ENCODE assay signal across 22 cellular contexts in genomic region chr12:4203772-4204376, GRCh38.
DNase-seq lines count a peak whose midpoint lies in the region; ATAC-seq and TF ChIP-seq lines count a peak whose summit lies in the region.
"Had no signal": no experiment of that assay in that cellular context is flagged by ENCODE, and none has a peak within 500 bp of the region (broad histone marks: within the 10 kb centered on the region; RNA-seq: fewer than 3 reads in every experiment).

No MANE protein-coding gene starts in this region.

- DNase-seq in activated CD8-positive, alpha-beta memory T cell treated with anti-CD3 and anti-CD28 coated beads for 24 hours: peak; percentile 41
- no peak for DNase-seq in activated CD8-positive, alpha-beta memory T cell treated with anti-CD3 and anti-CD28 coated beads, Interleukin-2, amount 50 U/mL, for 48 hours
- DNase-seq in OCI-M1 (lab: John Stamatoyannopoulos, UW) (peak; percentile 17), iPS DF 6.9 (ENCODE audit: low read depth, low spot score) (peak; percentile 74), type B pancreatic cell (ENCODE audit: extremely low spot score, unreplicated experiment) (peak; percentile 7), GDM1 (lab: John Stamatoyannopoulos, UW) (no peak)
- DNase-seq: 8988T; activated CD8-positive, alpha-beta T cell treated with anti-CD3 and anti-CD28 coated beads, Interleukin-2, amount 10 ng/mL, durations not matched to agents 7 days and 5 days; activated T-cell treated with anti-CD3 and anti-CD28 coated beads, Interleukin-2, amount 50 U/mL, for 72 hours; CD4-positive, CD25-positive, alpha-beta regulatory T cell; colonic mucosa; GM23248; KBM-7; left colon; stimulated activated CD4-positive, alpha-beta T cell treated with anti-CD3 and anti-CD28 coated beads, Interleukin-15, amount 100 ng/mL, for 24 hours; stimulated activated naive CD4-positive, alpha-beta T cell; T-helper 1 cell; tibial artery had no signal

- no peaks in the 10 kb centered on the region for H3K9me3 ChIP-seq in iPS DF 6.9 (ENCODE audit: control insufficient read depth, insufficient read depth, low read length)
- H3K9me3 ChIP-seq: colonic mucosa, tibial artery had no signal

- H3K27ac Mint-ChIP-seq in type B pancreatic cell: no peak overlapping the region
- no peak overlapping the region for H3K27ac Mint-ChIP-seq in activated T-helper 17 cell treated with anti-CD3 and anti-CD28 coated beads, Interleukin-2, amount 50 U/mL, for 72 hours
- H3K27ac Mint-ChIP-seq: activated CD8-positive, alpha-beta T cell treated with anti-CD3 and anti-CD28 coated beads, Interleukin-2, amount 10 ng/mL, durations not matched to agents 7 days and 5 days; activated naive CD8-positive, alpha-beta T cell; activated T-cell treated with anti-CD3 and anti-CD28 coated beads, Interleukin-2, amount 50 U/mL, for 72 hours; CD4-positive, CD25-positive, alpha-beta regulatory T cell had no signal

- no peaks in the 10 kb centered on the region for H3K27me3 ChIP-seq in iPS DF 6.9 (ENCODE audit: control insufficient read depth, insufficient read depth, low read length)
- H3K27me3 ChIP-seq: colonic mucosa had no signal

- no peak overlapping the region for H3K4me3 Mint-ChIP-seq in type B pancreatic cell
- no peak overlapping the region for H3K4me3 Mint-ChIP-seq in activated T-helper 17 cell treated with anti-CD3 and anti-CD28 coated beads, Interleukin-2, amount 50 U/mL, for 72 hours
- H3K4me3 Mint-ChIP-seq: activated CD8-positive, alpha-beta T cell treated with anti-CD3 and anti-CD28 coated beads, Interleukin-2, amount 10 ng/mL, durations not matched to agents 7 days and 5 days; activated naive CD8-positive, alpha-beta T cell; activated T-cell treated with anti-CD3 and anti-CD28 coated beads, Interleukin-2, amount 50 U/mL, for 72 hours; CD4-positive, CD25-positive, alpha-beta regulatory T cell had no signal

- WGBS in iPS DF 6.9 (ENCODE audit: insufficient coverage, insufficient read length): no CpG with 5 or more reads among the region's 3 CpGs

- no peak for TF ChIP-seq CTCF in type B pancreatic cell (conservative IDR thresholded peaks at IDR 0.05)

- H3K36me3 ChIP-seq in iPS DF 6.9 (ENCODE audit: control insufficient read depth, insufficient read depth, low read length): no peaks in the 10 kb centered on the region
- H3K36me3 ChIP-seq: colonic mucosa, tibial artery had no signal

- peaks cover 4% of the 10 kb centered on the region for H3K4me1 Mint-ChIP-seq in type B pancreatic cell (ENCODE audit: unreplicated experiment)
- no peaks in the 10 kb centered on the region for H3K4me1 Mint-ChIP-seq in activated T-helper 17 cell treated with anti-CD3 and anti-CD28 coated beads, Interleukin-2, amount 50 U/mL, for 72 hours

- H3K27me3 Mint-ChIP-seq in type B pancreatic cell: peaks cover 55% of the 10 kb centered on the region
- H3K27me3 Mint-ChIP-seq in activated T-helper 17 cell treated with anti-CD3 and anti-CD28 coated beads, Interleukin-2, amount 50 U/mL, for 72 hours: peaks cover 5% of the 10 kb centered on the region

- H3K9me3 Mint-ChIP-seq in type B pancreatic cell: no peaks in the 10 kb centered on the region
- no peaks in the 10 kb centered on the region for H3K9me3 Mint-ChIP-seq in activated T-helper 17 cell treated with anti-CD3 and anti-CD28 coated beads, Interleukin-2, amount 50 U/mL, for 72 hours
- H3K9me3 Mint-ChIP-seq: activated T-cell treated with anti-CD3 and anti-CD28 coated beads, Interleukin-2, amount 50 U/mL, for 72 hours had no signal

- no peak for ATAC-seq in activated T-helper 17 cell treated with anti-CD3 and anti-CD28 coated beads, Interleukin-2, amount 50 U/mL, for 72 hours (replicated peaks)
- ATAC-seq in GM18502 (IDR thresholded peaks at IDR 0.05; ENCODE audit: poor library complexity, unreplicated experiment): no peak
- ATAC-seq: activated CD8-positive, alpha-beta T cell treated with anti-CD3 and anti-CD28 coated beads, Interleukin-2, amount 10 ng/mL, durations not matched to agents 7 days and 5 days; activated T-cell treated with anti-CD3 and anti-CD28 coated beads, Interleukin-2, amount 50 U/mL, for 72 hours; left colon had no signal

- H3K4me3 ChIP-seq in iPS DF 6.9 (ENCODE audit: low read length): no peak overlapping the region
- H3K4me3 ChIP-seq: colonic mucosa, GM23248, hepatocyte, tibial artery had no signal

- H3K4me1 ChIP-seq in iPS DF 6.9 (ENCODE audit: control insufficient read depth, insufficient read depth, low read length): peaks cover 7% of the 10 kb centered on the region
- H3K4me1 ChIP-seq: colonic mucosa, tibial artery had no signal

- H3K36me3 Mint-ChIP-seq in type B pancreatic cell: no peaks in the 10 kb centered on the region
- H3K36me3 Mint-ChIP-seq in activated T-helper 17 cell treated with anti-CD3 and anti-CD28 coated beads, Interleukin-2, amount 50 U/mL, for 72 hours (ENCODE audit: low read depth): no peaks in the 10 kb centered on the region
- H3K36me3 Mint-ChIP-seq: activated naive CD8-positive, alpha-beta T cell; CD4-positive, CD25-positive, alpha-beta regulatory T cell had no signal

- peak overlapping the region; percentile 50 for H3K27ac ChIP-seq in iPS DF 6.9 (ENCODE audit: low read length)
- H3K27ac ChIP-seq: colonic mucosa, GM23248, hepatocyte, tibial artery had no signal

Comparison
In these comparisons a context has a peak if more than half of its experiments do, and no peak if none do; other contexts are left out.
1. DNase-seq: peak in activated CD8-positive, alpha-beta memory T cell treated with anti-CD3 and anti-CD28 coated beads for 24 hours (single experiment), OCI-M1 (single experiment), iPS DF 6.9 (single experiment) and type B pancreatic cell (single experiment); none in activated CD8-positive, alpha-beta memory T cell treated with anti-CD3 and anti-CD28 coated beads, Interleukin-2, amount 50 U/mL, for 48 hours (single experiment) and GDM1 (single experiment).